ENCODE assay signal across 17 cellular contexts in the genomic region with DNA sequence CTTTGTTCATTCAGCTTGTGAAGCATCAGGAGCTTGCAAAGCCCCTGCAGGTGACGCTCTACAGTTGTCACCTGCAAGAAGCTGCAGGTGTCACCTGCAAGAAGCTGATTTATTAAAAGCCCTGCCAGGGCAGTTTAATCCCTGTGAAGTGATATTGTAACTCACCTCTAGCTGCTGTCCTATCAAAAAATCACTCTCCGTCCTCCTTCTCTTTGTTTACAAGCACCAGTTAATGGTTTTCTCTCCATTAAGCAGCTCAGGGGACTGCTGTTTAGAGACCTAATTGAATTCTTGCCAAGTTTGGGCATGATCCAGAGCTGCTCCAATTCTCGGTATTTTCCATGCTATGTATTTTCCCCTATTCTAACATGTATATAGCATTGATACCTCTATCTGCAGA.
A peak's percentile ranks its signal among the peaks of the same experiment; 100 is the strongest.
DNase-seq lines count a peak whose midpoint lies in the region; ATAC-seq and TF ChIP-seq lines count a peak whose summit lies in the region.
"Had no signal": no experiment of that assay in that cellular context is flagged by ENCODE, and none has a peak within 500 bp of the region (broad histone marks: within the 10 kb centered on the region; RNA-seq: fewer than 3 reads in every experiment).

No MANE protein-coding gene starts in this region.

- DNase-seq in NCI-H1105 treated with DMSO at 0.1 percent for 48 hours (lab: John Stamatoyannopoulos, UW) (peak; percentile 99), NCI-H146 treated with DMSO at 0.1 percent for 48 hours (lab: John Stamatoyannopoulos, UW; ENCODE audit: unreplicated experiment) (peak; percentile 89), NCI-H510A (lab: John Stamatoyannopoulos, UW) (peak; percentile 48), OCI-LY7 (ENCODE audit: low spot score) (peak; percentile 18), HuH-7 (ENCODE audit: low spot score) (no peak), NCI-H446 treated with DMSO at 0.1 percent for 48 hours (lab: John Stamatoyannopoulos, UW) (no peak), left lobe of liver (ENCODE audit: low spot score) (no peak)
- DNase-seq: Calu3; CD8-positive, alpha-beta T cell; MV-4-11; NCI-H1694 treated with DMSO at 0.1 percent for 48 hours; Peyer's patch; T-helper 17 cell had no signal

- CTCF ChIA-PET in OCI-LY7 (lab: Charles Lee; ENCODE audit: unreplicated experiment): interaction anchor here (0.6 to 1.1 kb wide), 2 partner anchors 12 to 1714 kb away, joined by 3 to 5 read pairs; no protein-coding TSS in a partner anchor

- ATAC-seq in left lobe of liver: no peak
- ATAC-seq: CD8-positive, alpha-beta T cell; HepG2; Right ventricle myocardium inferior; T-helper 17 cell had no signal

- no peaks in the 10 kb centered on the region for H3K9me2 ChIP-seq in OCI-LY7 (ENCODE audit: insufficient read depth, low read length)

- H3K9me3 ChIP-seq in OCI-LY7 (ENCODE audit: low read length): no peaks in the 10 kb centered on the region
- H3K9me3 ChIP-seq: BLaER1 treated with 17β-estradiol and CSF1 and Interleukin-3, amounts not matched to agents 10 nM and 100 nM; Peyer's patch had no signal

- no TSS peak for BruUV-seq in OCI-LY7 (replicated peaks; lab: Mats Ljungman, UMichigan)

- intact Hi-C loops in OCI-LY7 (cut with micrococcal nuclease; ENCODE audit: unreplicated experiment): loop anchor here (5.0 kb wide), 2 partner anchors 127 to 383 kb away; no protein-coding TSS in a partner anchor

- peak overlapping the region; percentile 32; the same call in 1 of the 2 replicates for H3K4me2 ChIP-seq in OCI-LY7 (ENCODE audit: low read length)
- H3K4me2 ChIP-seq: BLaER1 treated with 17β-estradiol and CSF1 and Interleukin-3, amounts not matched to agents 10 nM and 100 nM; KMS-11 had no signal

- no peak overlapping the region for H2AFZ ChIP-seq in OCI-LY7 (ENCODE audit: low read length)

- no peaks in the 10 kb centered on the region for H3K36me3 ChIP-seq in OCI-LY7 (ENCODE audit: insufficient read depth, low read length)
- H3K36me3 ChIP-seq: BLaER1 treated with 17β-estradiol and CSF1 and Interleukin-3, amounts not matched to agents 10 nM and 100 nM; Peyer's patch had no signal

- H3K4me1 ChIP-seq in OCI-LY7 (ENCODE audit: insufficient read depth, low read length, poor library complexity, severe bottlenecking): peaks cover 5% of the 10 kb centered on the region
- H3K4me1 ChIP-seq: BLaER1 treated with 17β-estradiol and CSF1 and Interleukin-3, amounts not matched to agents 10 nM and 100 nM; Peyer's patch had no signal

- POLR2A ChIA-PET in OCI-LY7 (lab: Charles Lee): interaction anchor here (1.2 to 1.6 kb wide), 2 partner anchors 13 to 23 kb away, joined by 3 to 7 read pairs; no protein-coding TSS in a partner anchor

- no peaks in the 10 kb centered on the region for H4K20me1 ChIP-seq in OCI-LY7 (ENCODE audit: insufficient read depth, low read length)
- H4K20me1 ChIP-seq: BLaER1 treated with 17β-estradiol and CSF1 and Interleukin-3, amounts not matched to agents 10 nM and 100 nM had no signal

- no peak for TF ChIP-seq CTCF in OCI-LY7 (conservative IDR thresholded peaks at IDR 0.05; ENCODE audit: low read length)

- no peaks in the 10 kb centered on the region for H3K79me2 ChIP-seq in OCI-LY7 (ENCODE audit: insufficient read depth, low read depth, low read length)

- peak overlapping the region; percentile 19 for H3K27ac ChIP-seq in OCI-LY7 (ENCODE audit: low read depth, low read length, poor library complexity, severe bottlenecking)
- H3K27ac ChIP-seq: BLaER1 treated with 17β-estradiol and CSF1 and Interleukin-3, amounts not matched to agents 10 nM and 100 nM; KMS-11; Peyer's patch had no signal

- H3K4me3 ChIP-seq in OCI-LY7 (ENCODE audit: low read depth, low read length, poor library complexity, severe bottlenecking): no peak overlapping the region
- H3K4me3 ChIP-seq: BLaER1 treated with 17β-estradiol and CSF1 and Interleukin-3, amounts not matched to agents 10 nM and 100 nM; Peyer's patch had no signal

Comparison
In these comparisons a context has a peak if more than half of its experiments do, and no peak if none do; other contexts are left out.
1. DNase-seq: peak in NCI-H1105 treated with DMSO at 0.1 percent for 48 hours (single experiment), NCI-H146 treated with DMSO at 0.1 percent for 48 hours (single experiment), NCI-H510A (single experiment) and OCI-LY7 (single experiment); none in HuH-7 (single experiment), NCI-H446 treated with DMSO at 0.1 percent for 48 hours (single experiment) and left lobe of liver (single experiment).